In genomic region chr16:5098221-5099159, GRCh38 we compare ENCODE assay signal across 8 cellular contexts. TPM values are rescaled to one million over a fixed set of nuclear protein-coding genes. Genes with fewer than 3 reads are reported as not detected.
DNase-seq lines count a peak whose midpoint lies in the region; ATAC-seq and TF ChIP-seq lines count a peak whose summit lies in the region.
"Not testable (repeated sequence)": the region's sequence is repeated elsewhere in the genome, so short reads cannot be mapped to it uniquely, and the experiment has no call there.

No MANE protein-coding gene starts in this region.

- peak overlapping the region; percentile 92 for H3K4me3 Mint-ChIP-seq in GM23338
- H3K4me3 Mint-ChIP-seq in T-helper 1 cell treated with Interleukin-12 subunit alpha and Interleukin-12 subunit beta and Interleukin-4 antibody, amounts not matched to agents 30 μg/mL and 1 μg/mL, for 36 hours, result peak overlapping the region; percentile 91
- H3K4me3 Mint-ChIP-seq in activated naive CD8-positive, alpha-beta T cell, result peak overlapping the region; percentile 89

- H3K4me1 Mint-ChIP-seq in GM23338, result peaks cover 29% of the 10 kb centered on the region
- peaks cover 18% of the 10 kb centered on the region for H3K4me1 Mint-ChIP-seq in T-helper 1 cell treated with Interleukin-12 subunit alpha and Interleukin-12 subunit beta and Interleukin-4 antibody, amounts not matched to agents 30 μg/mL and 1 μg/mL, for 36 hours (ENCODE audit: low read depth)
- H3K4me1 Mint-ChIP-seq in activated naive CD8-positive, alpha-beta T cell (ENCODE audit: low read depth), result peaks cover 23% of the 10 kb centered on the region

- H3K4me2 ChIP-seq in GM23338, result peak overlapping the region; percentile 94
- H3K4me2 ChIP-seq in Loucy (ENCODE audit: low read depth, low read length, poor library complexity, severe bottlenecking), result peak overlapping the region; percentile 58

- DNase-seq in GM23338 (ENCODE audit: low spot score) (peak; percentile 98), foreskin fibroblast (peak; percentile 53 to 74)
- DNase-seq in stimulated activated CD8-positive, alpha-beta memory T cell treated with anti-CD3 and anti-CD28 coated beads, Interleukin-15, amount 100 ng/mL, for 1 hour (ENCODE audit: low read depth), result peak; percentile 91

- H3K27ac ChIP-seq in C4-2B, result peak overlapping the region; percentile 78
- H3K27ac ChIP-seq in GM23338 (ENCODE audit: low read depth); muscle layer of duodenum (ENCODE audit: low read length): not testable (repeated sequence)

- peak overlapping the region; percentile 83 for H3K4me3 ChIP-seq in GM23338
- H3K4me3 ChIP-seq in Loucy (ENCODE audit: low read length, poor library complexity, severe bottlenecking), result peak overlapping the region; percentile 75
- peak overlapping the region; percentile 63 for H3K4me3 ChIP-seq in foreskin fibroblast (ENCODE audit: low read depth in 1 of 2, low read length in 2 of 2)
- peak overlapping the region; percentile 21 to 72 for H3K4me3 ChIP-seq in muscle layer of duodenum (ENCODE audit: low read depth in 1 of 2, low read length in 2 of 2)

- peak overlapping the region; percentile 97 for H3K27ac Mint-ChIP-seq in GM23338
- H3K27ac Mint-ChIP-seq in T-helper 1 cell treated with Interleukin-12 subunit alpha and Interleukin-12 subunit beta and Interleukin-4 antibody, amounts not matched to agents 30 μg/mL and 1 μg/mL, for 36 hours, result peak overlapping the region; percentile 95
- peak overlapping the region; percentile 89 for H3K27ac Mint-ChIP-seq in activated naive CD8-positive, alpha-beta T cell

- H3K79me2 ChIP-seq in GM23338 (replicated peaks; ENCODE audit: insufficient read depth); Loucy (ENCODE audit: insufficient read depth, low read length): not testable (repeated sequence)

- H2AFZ ChIP-seq in GM23338, result peak overlapping the region; percentile 63; the same call in 1 of the 2 replicates
- not testable (repeated sequence) for H2AFZ ChIP-seq in Loucy (ENCODE audit: low read length)

- H3F3A ChIP-seq in GM23338 (replicated peaks; ENCODE audit: low read depth); Loucy (ENCODE audit: low read depth): not testable (repeated sequence)

- not testable (repeated sequence) for H3K4me1 ChIP-seq in GM23338 (ENCODE audit: insufficient read depth); Loucy (ENCODE audit: insufficient read depth, low read length, poor library complexity, severe bottlenecking); muscle layer of duodenum (ENCODE audit: control insufficient read depth in 1 of 2, insufficient read depth in 2 of 2, low read length in 2 of 2)

- H3K27me3 ChIP-seq in GM23338 (ENCODE audit: insufficient read depth); Loucy (ENCODE audit: insufficient read depth, low read length, poor library complexity, severe bottlenecking); muscle layer of duodenum (ENCODE audit: low read depth, low read length): not testable (repeated sequence)

- H3K27me3 Mint-ChIP-seq in GM23338 (ENCODE audit: insufficient read depth, low read depth, poor library complexity), result peaks cover 18% of the 10 kb centered on the region
- not testable (repeated sequence) for H3K27me3 Mint-ChIP-seq in T-helper 1 cell treated with Interleukin-12 subunit alpha and Interleukin-12 subunit beta and Interleukin-4 antibody, amounts not matched to agents 30 μg/mL and 1 μg/mL, for 36 hours (ENCODE audit: low read depth); activated naive CD8-positive, alpha-beta T cell

- not testable (repeated sequence) for H4K20me1 ChIP-seq in GM23338 (replicated peaks; ENCODE audit: insufficient read depth); Loucy (ENCODE audit: insufficient read depth, low read length, poor library complexity, severe bottlenecking)

- H3K9ac ChIP-seq in Loucy (ENCODE audit: low read depth, low read length, poor library complexity, severe bottlenecking), result not testable (repeated sequence)

- H3K36me3 ChIP-seq in GM23338 (ENCODE audit: insufficient read depth); Loucy (ENCODE audit: insufficient read depth, low read length); muscle layer of duodenum (ENCODE audit: control insufficient read depth in 1 of 2, insufficient read depth in 2 of 2, low read length in 2 of 2): not testable (repeated sequence)

- not testable (repeated sequence) for TF ChIP-seq CTCF in C4-2B (conservative IDR thresholded peaks at IDR 0.05); GM23338 (conservative IDR thresholded peaks at IDR 0.05; ENCODE audit: low read depth in 2 of 2); Loucy (conservative IDR thresholded peaks at IDR 0.05; ENCODE audit: low read length); foreskin fibroblast (IDR thresholded peaks at IDR 0.05; ENCODE audit: low read depth, low read length)

- ATAC-seq in GM23338, result peak; percentile 28; the same call in 2 of the 3 replicates

- not testable (repeated sequence) for H3K9me3 ChIP-seq in Loucy (ENCODE audit: insufficient read depth, low read depth, low read length); muscle layer of duodenum (ENCODE audit: control insufficient read depth in 1 of 2, low read length in 2 of 2)

- peaks cover 11% of the 10 kb centered on the region for H3K36me3 Mint-ChIP-seq in GM23338 (ENCODE audit: low read depth)
- not testable (repeated sequence) for H3K36me3 Mint-ChIP-seq in T-helper 1 cell treated with Interleukin-12 subunit alpha and Interleukin-12 subunit beta and Interleukin-4 antibody, amounts not matched to agents 30 μg/mL and 1 μg/mL, for 36 hours (ENCODE audit: low read depth); activated naive CD8-positive, alpha-beta T cell

- H3K9me3 Mint-ChIP-seq in GM23338; T-helper 1 cell treated with Interleukin-12 subunit alpha and Interleukin-12 subunit beta and Interleukin-4 antibody, amounts not matched to agents 30 μg/mL and 1 μg/mL, for 36 hours; activated naive CD8-positive, alpha-beta T cell (ENCODE audit: low read depth): not testable (repeated sequence)

- H3K9me2 ChIP-seq in GM23338 (ENCODE audit: insufficient read depth); Loucy (replicated peaks; ENCODE audit: low read depth, low read length): not testable (repeated sequence)

TF ChIP-seq in GM23338, 12 proteins besides CTCF, POLR2A, EP300 and RAD21:
- peak; percentile 41; the same call in 1 of the 2 replicates for TF ChIP-seq POLR2AphosphoS5 (IDR thresholded peaks at IDR 0.05; ENCODE audit: low read depth)
- TF ChIP-seq CREB1 (CRISPR knock-in tag; IDR thresholded peaks at IDR 0.05; ENCODE audit: low read depth), result 0 out of 2 replicates have a peak, but pooled peaks have one; percentile 33

RNA-seq across cellular contexts. Expression of gene EEF2KMT, which starts 0.9 kb away (rescaled TPM):
- total RNA-seq in GM23338 (2014; rRNA removed; shearing (Covaris generic)), result 28.7 and 37.1 TPM in 2 replicates
- 19.7 and 24.0 TPM in 2 replicates for polyA plus RNA-seq in GM23338 (2016; fragmentation: Nextera tagmentation; extraction: Ambion mirVana)

RNA-seq across cellular contexts. Expression of gene ALG1, which starts 26.8 kb away (rescaled TPM):
- 30.0 and 36.4 TPM in 2 replicates for total RNA-seq in GM23338 (2014; rRNA removed; shearing (Covaris generic))
- polyA plus RNA-seq in GM23338 (2016; fragmentation: Nextera tagmentation; extraction: Ambion mirVana), result 19.2 and 20.2 TPM in 2 replicates

RNA-seq across cellular contexts. Expression of gene C16orf89, which starts 32.7 kb away (rescaled TPM):
- 2.8 and 4.2 TPM in 2 replicates for total RNA-seq in GM23338 (2014; rRNA removed; shearing (Covaris generic))
- polyA plus RNA-seq in GM23338 (2016; fragmentation: Nextera tagmentation; extraction: Ambion mirVana), result 4.4 and 6.5 TPM in 2 replicates
